9 cellular contexts compared by ENCODE assay signal in the genomic region with DNA sequence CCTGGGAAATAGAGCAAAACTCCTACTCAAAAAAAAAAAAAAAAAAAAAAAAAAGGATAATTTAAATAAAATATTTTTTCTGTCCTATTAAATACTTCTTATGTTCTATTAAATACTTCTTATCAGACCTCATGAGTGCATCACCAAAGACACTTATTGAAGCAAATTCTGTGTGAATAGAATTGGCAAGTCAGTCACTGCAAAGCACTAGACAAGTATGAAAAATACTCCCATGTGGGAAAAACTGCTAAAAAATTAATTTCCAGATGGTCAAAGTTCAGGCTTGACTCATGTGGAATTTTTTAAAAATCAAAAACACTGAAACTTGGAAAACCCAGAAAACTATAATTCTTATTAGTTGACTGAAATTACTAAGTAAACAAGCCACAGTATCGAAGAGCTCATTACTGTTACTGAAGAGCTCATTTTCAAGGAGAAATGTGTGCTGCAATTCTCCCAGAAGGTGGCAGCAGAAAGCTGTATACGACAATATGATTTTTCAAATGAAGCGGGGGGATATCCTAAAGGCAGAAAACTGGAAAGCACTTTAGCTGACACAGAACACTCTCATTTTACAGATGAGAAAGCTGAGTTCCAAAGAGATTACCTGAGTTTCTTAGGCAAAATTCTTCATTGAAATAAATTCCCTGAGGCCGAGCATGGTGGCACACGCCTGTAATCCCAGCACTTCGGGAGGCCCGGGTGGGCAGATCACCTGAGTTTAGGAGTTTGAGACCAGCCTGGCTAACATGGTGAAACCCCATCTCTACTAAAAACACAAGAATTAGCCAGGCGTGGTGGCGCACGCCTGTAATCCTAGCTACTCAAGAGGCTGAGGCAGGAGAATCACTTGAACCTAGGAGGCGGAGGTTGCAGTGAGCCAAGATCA. TPM values are rescaled to one million over a fixed set of nuclear protein-coding genes. Genes with fewer than 3 reads are reported as not detected.
DNase-seq lines count a peak whose midpoint lies in the region; ATAC-seq and TF ChIP-seq lines count a peak whose summit lies in the region.
"Had no signal": no experiment of that assay in that cellular context is flagged by ENCODE, and none has a peak within 500 bp of the region (broad histone marks: within the 10 kb centered on the region; RNA-seq: fewer than 3 reads in every experiment).

No MANE protein-coding gene starts in this region.

- no peak overlapping the region for H3K27ac Mint-ChIP-seq in nephron progenitor cell

- H3K9me2 ChIP-seq in HCT116 (ENCODE audit: insufficient read depth), result no peaks in the 10 kb centered on the region

- no TSS peak for BruUV-seq in HCT116 (replicated peaks; lab: Mats Ljungman, UMichigan)

- H3K4me3 ChIP-seq in HCT116 (replicated peaks in 1 of 2; ENCODE audit: low read depth in 1 of 2, low read length in 2 of 2), result no peak overlapping the region
- no peak overlapping the region for H3K4me3 ChIP-seq in fibroblast of lung (replicated peaks in 1 of 4; ENCODE audit: control extremely low read depth in 1 of 4, insufficient read depth in 1 of 4, low read depth in 3 of 4, low read length in 4 of 4)

- H3K9me3 Mint-ChIP-seq in nephron progenitor cell, result no peaks in the 10 kb centered on the region

- RAD21 ChIA-PET in HCT116 (lab: Charles Lee; ENCODE audit: low non-redundant PET in 1 of 2, low total read pairs in 2 of 2, uncharacterized antibody in 2 of 2, unreplicated experiment in 2 of 2), result interaction anchor here (0.7 to 3.2 kb wide), 8 partner anchors 73 to 255 kb away, joined by 3 to 25 read pairs (median 4); no protein-coding TSS in a partner anchor

- POLR2A ChIA-PET in HCT116 (lab: Charles Lee), result interaction anchor here (1.0 to 1.5 kb wide), 2 partner anchors 170 to 217 kb away, joined by 9 to 12 read pairs; partner anchors contain the start of gene RPL19

- peak; percentile 91 for ATAC-seq in HCT116
- no peak for ATAC-seq in GM21737 (IDR thresholded peaks at IDR 0.05; ENCODE audit: unreplicated experiment)
- no peak for ATAC-seq in HG03432 (IDR thresholded peaks at IDR 0.05; ENCODE audit: unreplicated experiment)

- H3K27me3 Mint-ChIP-seq in nephron progenitor cell (ENCODE audit: low read depth, poor library complexity), result peaks cover 17% of the 10 kb centered on the region

- H3K27ac ChIP-seq in HCT116 (ENCODE audit: low read depth, low read length), result no peak overlapping the region
- no peak overlapping the region for H3K27ac ChIP-seq in fibroblast of lung (ENCODE audit: insufficient read depth, low read length)

- peak; percentile 62 for DNase-seq in COR-L47 (lab: John Stamatoyannopoulos, UW)
- DNase-seq in HCT116 (ENCODE audit: low read depth, low spot score), result peak; percentile 53
- peak; percentile 69 for DNase-seq in NCI-H510A treated with DMSO at 0.1 percent for 48 hours (lab: John Stamatoyannopoulos, UW)
- peak; percentile 36 for DNase-seq in activated CD4-positive, alpha-beta T cell treated with anti-CD3 and anti-CD28 coated beads, Interleukin-2, amount 50 U/mL, for 1 hour
- peak; percentile 58 to 81 for DNase-seq in fibroblast of lung (ENCODE audit: low read depth in 2 of 2)
- peak; percentile 38 for DNase-seq in nephron progenitor cell

- TF ChIP-seq RAD21 in HCT116 (IDR thresholded peaks at IDR 0.05; ENCODE audit: low read depth), result peak; percentile 93

- TF ChIP-seq CTCF in HCT116 (IDR thresholded peaks at IDR 0.05 in 2 of 3, conservative IDR thresholded peaks at IDR 0.05 in 1 of 3; ENCODE audit: borderline replicate concordance in 1 of 3, insufficient read depth in 1 of 3, low read depth in 2 of 3, low read length in 2 of 3), result peak; percentile 72 to 88 (median 82)
- TF ChIP-seq CTCF in fibroblast of lung (conservative IDR thresholded peaks at IDR 0.05 in 1 of 2, IDR thresholded peaks at IDR 0.05 in 1 of 2; ENCODE audit: low read depth in 1 of 2, low read length in 2 of 2), result peak; percentile 75 to 81
- peak; percentile 78 for TF ChIP-seq CTCF in nephron progenitor cell (IDR thresholded peaks at IDR 0.05)

- H3K4me1 Mint-ChIP-seq in nephron progenitor cell, result peaks cover 17% of the 10 kb centered on the region

- H2AFZ ChIP-seq in HCT116 (ENCODE audit: low read depth, low read length, poor library complexity, severe bottlenecking), result peak overlapping the region; percentile 56
- no peak overlapping the region for H2AFZ ChIP-seq in fibroblast of lung (ENCODE audit: low read length)

- CTCF ChIA-PET in HCT116 (lab: Charles Lee), result interaction anchor here (0.6 to 5.7 kb wide), 41 partner anchors 9 to 705 kb away, joined by 3 to 135 read pairs (median 4); partner anchors contain the start of genes ARL5C, FBXO47, PGAP3 and PLXDC1

- no peak overlapping the region for H3K4me3 Mint-ChIP-seq in nephron progenitor cell

- H3K9me3 ChIP-seq in HCT116 (ENCODE audit: control insufficient read depth in 1 of 2, insufficient read depth in 1 of 2, low read depth in 1 of 2, low read length in 2 of 2) (no peaks in the 10 kb centered on the region), fibroblast of lung (ENCODE audit: control insufficient read depth, insufficient read depth, low read depth, low read length) (no peaks in the 10 kb centered on the region)

- H3K4me1 ChIP-seq in HCT116 (ENCODE audit: control insufficient read depth in 1 of 2, insufficient read depth in 2 of 2, low read length in 2 of 2) (peaks cover 0 to 7% of the 10 kb centered on the region in 2 experiments; a peak in 2 of 4 replicates), fibroblast of lung (ENCODE audit: control insufficient read depth, extremely low read depth, insufficient read depth, low read length) (peaks cover 11% of the 10 kb centered on the region)

- intact Hi-C loops in HCT116 (cut with micrococcal nuclease), result loop anchor here (1.0 kb wide), 2 partner anchors 170 to 261 kb away; no protein-coding TSS in a partner anchor

- H4K20me1 ChIP-seq in HCT116 (ENCODE audit: insufficient read depth), result no peaks in the 10 kb centered on the region
- H4K20me1 ChIP-seq in fibroblast of lung (ENCODE audit: control insufficient read depth, extremely low read depth, insufficient read depth, low read length), result no peaks in the 10 kb centered on the region

- H3K4me2 ChIP-seq in HCT116 (ENCODE audit: low read length) (peak overlapping the region; percentile 40), fibroblast of lung (ENCODE audit: extremely low read depth, insufficient read depth, low read length) (no peak overlapping the region)

- H3K27me3 ChIP-seq in HCT116 (ENCODE audit: insufficient read depth, low read length) (no peaks in the 10 kb centered on the region), fibroblast of lung (ENCODE audit: control insufficient read depth, insufficient read depth, low read length) (no peaks in the 10 kb centered on the region)

- no peaks in the 10 kb centered on the region for H3K79me2 ChIP-seq in HCT116 (ENCODE audit: insufficient read depth, low read length)
- H3K79me2 ChIP-seq in fibroblast of lung (ENCODE audit: control insufficient read depth, insufficient read depth, low read length), result no peaks in the 10 kb centered on the region

- no peak for TF ChIP-seq POLR2A in HCT116 (IDR thresholded peaks at IDR 0.05; ENCODE audit: borderline replicate concordance, extremely low read depth, insufficient read depth, insufficient read length)

- H3K9ac ChIP-seq in HCT116 (ENCODE audit: low read length), result no peak overlapping the region
- no peak overlapping the region for H3K9ac ChIP-seq in fibroblast of lung (ENCODE audit: insufficient read depth, low read length)

- H3K36me3 Mint-ChIP-seq in nephron progenitor cell (ENCODE audit: low read depth), result no peaks in the 10 kb centered on the region

- H3K36me3 ChIP-seq in HCT116 (ENCODE audit: control insufficient read depth in 1 of 2, insufficient read depth in 2 of 2, low read length in 2 of 2), result no peaks in the 10 kb centered on the region
- no peaks in the 10 kb centered on the region for H3K36me3 ChIP-seq in fibroblast of lung (ENCODE audit: control insufficient read depth, insufficient read depth, low read length)

TF ChIP-seq in HCT116, 20 proteins besides CTCF, POLR2A, EP300 and RAD21 (continues in another document):
- TF ChIP-seq JUND (IDR thresholded peaks at IDR 0.05), result no peak
- no peak for TF ChIP-seq EZH2 (IDR thresholded peaks at IDR 0.05)
- TF ChIP-seq, protein P1, sequence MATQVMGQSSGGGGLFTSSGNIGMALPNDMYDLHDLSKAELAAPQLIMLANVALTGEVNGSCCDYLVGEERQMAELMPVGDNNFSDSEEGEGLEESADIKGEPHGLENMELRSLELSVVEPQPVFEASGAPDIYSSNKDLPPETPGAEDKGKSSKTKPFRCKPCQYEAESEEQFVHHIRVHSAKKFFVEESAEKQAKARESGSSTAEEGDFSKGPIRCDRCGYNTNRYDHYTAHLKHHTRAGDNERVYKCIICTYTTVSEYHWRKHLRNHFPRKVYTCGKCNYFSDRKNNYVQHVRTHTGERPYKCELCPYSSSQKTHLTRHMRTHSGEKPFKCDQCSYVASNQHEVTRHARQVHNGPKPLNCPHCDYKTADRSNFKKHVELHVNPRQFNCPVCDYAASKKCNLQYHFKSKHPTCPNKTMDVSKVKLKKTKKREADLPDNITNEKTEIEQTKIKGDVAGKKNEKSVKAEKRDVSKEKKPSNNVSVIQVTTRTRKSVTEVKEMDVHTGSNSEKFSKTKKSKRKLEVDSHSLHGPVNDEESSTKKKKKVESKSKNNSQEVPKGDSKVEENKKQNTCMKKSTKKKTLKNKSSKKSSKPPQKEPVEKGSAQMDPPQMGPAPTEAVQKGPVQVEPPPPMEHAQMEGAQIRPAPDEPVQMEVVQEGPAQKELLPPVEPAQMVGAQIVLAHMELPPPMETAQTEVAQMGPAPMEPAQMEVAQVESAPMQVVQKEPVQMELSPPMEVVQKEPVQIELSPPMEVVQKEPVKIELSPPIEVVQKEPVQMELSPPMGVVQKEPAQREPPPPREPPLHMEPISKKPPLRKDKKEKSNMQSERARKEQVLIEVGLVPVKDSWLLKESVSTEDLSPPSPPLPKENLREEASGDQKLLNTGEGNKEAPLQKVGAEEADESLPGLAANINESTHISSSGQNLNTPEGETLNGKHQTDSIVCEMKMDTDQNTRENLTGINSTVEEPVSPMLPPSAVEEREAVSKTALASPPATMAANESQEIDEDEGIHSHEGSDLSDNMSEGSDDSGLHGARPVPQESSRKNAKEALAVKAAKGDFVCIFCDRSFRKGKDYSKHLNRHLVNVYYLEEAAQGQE (IDR thresholded peaks at IDR 0.05; ENCODE audit: low read depth), result no peak
- no peak for TF ChIP-seq POLR2AphosphoS5 (IDR thresholded peaks at IDR 0.05; ENCODE audit: low read depth, low read length)

RNA-seq across cellular contexts. Expression of gene FBXO47, which starts 15.9 kb away (rescaled TPM):
- total RNA-seq in HCT116 (2021; ENCODE audit: unreplicated experiment), result not detected
- polyA plus RNA-seq in HCT116 (2012), result not detected in 2 replicates
- under 0.01 and 0.17 TPM in 2 replicates for total RNA-seq in fibroblast of lung
- 0.05 TPM in 1 of 2 replicates, not detected in the other for polyA plus RNA-seq in fibroblast of lung
- not detected in 2 replicates for polyA plus RNA-seq in fibroblast of lung (2012)
- polyA minus RNA-seq in fibroblast of lung (ENCODE audit: low replicate concordance), result not detected in 2 replicates
- total RNA-seq: T-helper 2 cell treated with Interferon-gamma antibody and Interleukin-4, amounts not matched to agents 100 ng/mL and 5 ng/mL, for 36 hours had no signal
